Comparison of ENCODE assay signal across 8 cellular contexts in the genomic region with DNA sequence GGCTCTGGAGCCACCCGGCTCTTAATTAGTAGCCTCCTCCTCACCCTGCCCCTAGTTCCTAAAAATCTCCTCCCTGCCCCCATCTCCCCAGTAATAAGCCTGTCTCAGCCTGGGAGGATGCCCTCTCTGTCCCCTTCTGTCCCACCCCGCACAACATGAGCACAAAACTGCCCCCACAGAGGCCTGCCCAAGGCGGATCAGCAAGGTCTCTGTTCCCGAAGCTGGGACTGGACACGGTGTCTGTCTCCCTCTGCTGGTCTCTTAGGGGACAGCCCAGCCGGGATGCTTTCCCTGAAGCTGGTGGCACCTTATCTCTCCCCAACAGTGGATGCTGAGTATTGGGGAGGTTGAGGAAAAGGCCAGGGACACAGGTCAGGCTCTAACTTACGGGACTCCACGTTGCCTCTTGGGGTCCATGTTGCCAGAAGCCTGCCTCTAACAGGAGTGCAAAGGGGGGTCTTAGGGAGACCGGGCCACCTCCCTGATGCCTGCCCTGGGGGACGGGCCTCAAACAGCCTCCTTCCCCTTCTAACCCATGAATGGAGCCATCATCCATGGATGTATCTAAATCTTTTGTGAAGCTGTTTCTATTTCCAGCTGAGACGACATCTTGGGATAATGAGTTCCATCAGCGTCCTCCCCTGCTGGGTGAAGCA. TPM values are rescaled to one million over a fixed set of nuclear protein-coding genes. Genes with fewer than 3 reads are reported as not detected.
DNase-seq lines count a peak whose midpoint lies in the region; ATAC-seq and TF ChIP-seq lines count a peak whose summit lies in the region.

No MANE protein-coding gene starts in this region.

- H3K4me3 ChIP-seq in uterus = no peak overlapping the region

- H3K27me3 ChIP-seq in uterus = no peaks in the 10 kb centered on the region

- TF ChIP-seq CTCF in uterus (IDR thresholded peaks at IDR 0.05) = peak; percentile 97 to 98 (median 98)

- H3K27ac ChIP-seq in uterus = no peak overlapping the region

- peak in 1 of 2 donors; percentile 28 for TF ChIP-seq POLR2A in uterus (IDR thresholded peaks at IDR 0.05)

- DNase-seq in NCI-H187 (lab: John Stamatoyannopoulos, UW) (peak; percentile 26 to 49), NCI-H187 treated with DMSO at 0.1 percent for 48 hours (lab: John Stamatoyannopoulos, UW) (no peak), LoVo (ENCODE audit: low spot score) (peak; percentile 76), glomerular visceral epithelial cell (ENCODE audit: extremely low spot score) (peak; percentile 79), posterior vena cava (ENCODE audit: low spot score) (peak; percentile 95), uterus (peak; percentile 83 to 85)
- peak; percentile 80 for DNase-seq in activated naive CD4-positive, alpha-beta T cell treated with anti-CD3 and anti-CD28 coated beads, Interleukin-2, amount 50 U/mL, for 16 hours

- no peaks in the 10 kb centered on the region for H3K36me3 ChIP-seq in uterus

- intact Hi-C loops in posterior vena cava (cut with DNase I) = loop anchor here (2.0 to 5.0 kb wide), 2 partner anchors 26 to 115 kb away; a partner anchor contains a TSS
- intact Hi-C loops in uterus (cut with DNase I; ENCODE audit: low total_unique reads) = loop anchor here (2.0 to 10.0 kb wide), 2 partner anchors 26 to 118 kb away; a partner anchor contains a TSS

- peak; percentile 79 for ATAC-seq in SK-N-SH treated with all-trans-retinoic acid at 6 μM for 48 hours

- H3K9me3 ChIP-seq in uterus = no peaks in the 10 kb centered on the region

- H3K4me1 ChIP-seq in uterus = no peaks in the 10 kb centered on the region

TF ChIP-seq in SK-N-SH treated with all-trans-retinoic acid at 6 μM for 48 hours, 23 proteins besides CTCF, POLR2A, EP300 and RAD21:
- TF ChIP-seq ZNF70 (CRISPR knock-in tag; IDR thresholded peaks at IDR 0.05) = no peak
- TF ChIP-seq, protein P1, sequence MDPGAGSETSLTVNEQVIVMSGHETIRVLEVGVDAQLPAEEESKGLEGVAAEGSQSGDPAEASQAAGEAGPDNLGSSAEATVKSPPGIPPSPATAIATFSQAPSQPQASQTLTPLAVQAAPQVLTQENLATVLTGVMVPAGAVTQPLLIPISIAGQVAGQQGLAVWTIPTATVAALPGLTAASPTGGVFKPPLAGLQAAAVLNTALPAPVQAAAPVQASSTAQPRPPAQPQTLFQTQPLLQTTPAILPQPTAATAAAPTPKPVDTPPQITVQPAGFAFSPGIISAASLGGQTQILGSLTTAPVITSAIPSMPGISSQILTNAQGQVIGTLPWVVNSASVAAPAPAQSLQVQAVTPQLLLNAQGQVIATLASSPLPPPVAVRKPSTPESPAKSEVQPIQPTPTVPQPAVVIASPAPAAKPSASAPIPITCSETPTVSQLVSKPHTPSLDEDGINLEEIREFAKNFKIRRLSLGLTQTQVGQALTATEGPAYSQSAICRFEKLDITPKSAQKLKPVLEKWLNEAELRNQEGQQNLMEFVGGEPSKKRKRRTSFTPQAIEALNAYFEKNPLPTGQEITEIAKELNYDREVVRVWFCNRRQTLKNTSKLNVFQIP (CRISPR knock-in tag; IDR thresholded peaks at IDR 0.05; ENCODE audit: borderline replicate concordance, low read depth) = no peak
- no peak for TF ChIP-seq ARNTL (CRISPR knock-in tag; IDR thresholded peaks at IDR 0.05; ENCODE audit: borderline replicate concordance, low read depth)
- no peak for TF ChIP-seq TOX (CRISPR knock-in tag; IDR thresholded peaks at IDR 0.05; ENCODE audit: borderline replicate concordance)
- TF ChIP-seq SNAI2 (CRISPR knock-in tag; IDR thresholded peaks at IDR 0.05) = no peak
- TF ChIP-seq TCF4 (CRISPR knock-in tag; IDR thresholded peaks at IDR 0.05; ENCODE audit: borderline replicate concordance) = no peak
- no peak for TF ChIP-seq PPARA (CRISPR knock-in tag; IDR thresholded peaks at IDR 0.05; ENCODE audit: borderline replicate concordance)
- no peak for TF ChIP-seq ZNF8 (CRISPR knock-in tag; IDR thresholded peaks at IDR 0.05)
- TF ChIP-seq, protein P2, sequence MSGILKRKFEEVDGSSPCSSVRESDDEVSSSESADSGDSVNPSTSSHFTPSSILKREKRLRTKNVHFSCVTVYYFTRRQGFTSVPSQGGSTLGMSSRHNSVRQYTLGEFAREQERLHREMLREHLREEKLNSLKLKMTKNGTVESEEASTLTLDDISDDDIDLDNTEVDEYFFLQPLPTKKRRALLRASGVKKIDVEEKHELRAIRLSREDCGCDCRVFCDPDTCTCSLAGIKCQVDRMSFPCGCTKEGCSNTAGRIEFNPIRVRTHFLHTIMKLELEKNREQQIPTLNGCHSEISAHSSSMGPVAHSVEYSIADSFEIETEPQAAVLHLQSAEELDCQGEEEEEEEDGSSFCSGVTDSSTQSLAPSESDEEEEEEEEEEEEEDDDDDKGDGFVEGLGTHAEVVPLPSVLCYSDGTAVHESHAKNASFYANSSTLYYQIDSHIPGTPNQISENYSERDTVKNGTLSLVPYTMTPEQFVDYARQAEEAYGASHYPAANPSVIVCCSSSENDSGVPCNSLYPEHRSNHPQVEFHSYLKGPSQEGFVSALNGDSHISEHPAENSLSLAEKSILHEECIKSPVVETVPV (CRISPR knock-in tag; IDR thresholded peaks at IDR 0.05) = no peak
- TF ChIP-seq, protein P3, sequence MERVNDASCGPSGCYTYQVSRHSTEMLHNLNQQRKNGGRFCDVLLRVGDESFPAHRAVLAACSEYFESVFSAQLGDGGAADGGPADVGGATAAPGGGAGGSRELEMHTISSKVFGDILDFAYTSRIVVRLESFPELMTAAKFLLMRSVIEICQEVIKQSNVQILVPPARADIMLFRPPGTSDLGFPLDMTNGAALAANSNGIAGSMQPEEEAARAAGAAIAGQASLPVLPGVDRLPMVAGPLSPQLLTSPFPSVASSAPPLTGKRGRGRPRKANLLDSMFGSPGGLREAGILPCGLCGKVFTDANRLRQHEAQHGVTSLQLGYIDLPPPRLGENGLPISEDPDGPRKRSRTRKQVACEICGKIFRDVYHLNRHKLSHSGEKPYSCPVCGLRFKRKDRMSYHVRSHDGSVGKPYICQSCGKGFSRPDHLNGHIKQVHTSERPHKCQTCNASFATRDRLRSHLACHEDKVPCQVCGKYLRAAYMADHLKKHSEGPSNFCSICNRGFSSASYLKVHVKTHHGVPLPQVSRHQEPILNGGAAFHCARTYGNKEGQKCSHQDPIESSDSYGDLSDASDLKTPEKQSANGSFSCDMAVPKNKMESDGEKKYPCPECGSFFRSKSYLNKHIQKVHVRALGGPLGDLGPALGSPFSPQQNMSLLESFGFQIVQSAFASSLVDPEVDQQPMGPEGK (CRISPR knock-in tag; IDR thresholded peaks at IDR 0.05; ENCODE audit: borderline replicate concordance) = no peak
- no peak for TF ChIP-seq BACH2 (CRISPR knock-in tag; IDR thresholded peaks at IDR 0.05; ENCODE audit: borderline replicate concordance)
- TF ChIP-seq ZFP3 (CRISPR knock-in tag; IDR thresholded peaks at IDR 0.05) = no peak
- TF ChIP-seq ZC3H10 (CRISPR knock-in tag; IDR thresholded peaks at IDR 0.05) = no peak
- no peak for TF ChIP-seq ZNF565 (CRISPR knock-in tag; conservative IDR thresholded peaks at IDR 0.05; ENCODE audit: low read depth)
- TF ChIP-seq, protein P4, sequence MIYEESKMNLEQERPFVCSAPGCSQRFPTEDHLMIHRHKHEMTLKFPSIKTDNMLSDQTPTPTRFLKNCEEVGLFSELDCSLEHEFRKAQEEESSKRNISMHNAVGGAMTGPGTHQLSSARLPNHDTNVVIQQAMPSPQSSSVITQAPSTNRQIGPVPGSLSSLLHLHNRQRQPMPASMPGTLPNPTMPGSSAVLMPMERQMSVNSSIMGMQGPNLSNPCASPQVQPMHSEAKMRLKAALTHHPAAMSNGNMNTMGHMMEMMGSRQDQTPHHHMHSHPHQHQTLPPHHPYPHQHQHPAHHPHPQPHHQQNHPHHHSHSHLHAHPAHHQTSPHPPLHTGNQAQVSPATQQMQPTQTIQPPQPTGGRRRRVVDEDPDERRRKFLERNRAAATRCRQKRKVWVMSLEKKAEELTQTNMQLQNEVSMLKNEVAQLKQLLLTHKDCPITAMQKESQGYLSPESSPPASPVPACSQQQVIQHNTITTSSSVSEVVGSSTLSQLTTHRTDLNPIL (CRISPR knock-in tag; IDR thresholded peaks at IDR 0.05; ENCODE audit: low read depth) = no peak
- TF ChIP-seq, protein P5, sequence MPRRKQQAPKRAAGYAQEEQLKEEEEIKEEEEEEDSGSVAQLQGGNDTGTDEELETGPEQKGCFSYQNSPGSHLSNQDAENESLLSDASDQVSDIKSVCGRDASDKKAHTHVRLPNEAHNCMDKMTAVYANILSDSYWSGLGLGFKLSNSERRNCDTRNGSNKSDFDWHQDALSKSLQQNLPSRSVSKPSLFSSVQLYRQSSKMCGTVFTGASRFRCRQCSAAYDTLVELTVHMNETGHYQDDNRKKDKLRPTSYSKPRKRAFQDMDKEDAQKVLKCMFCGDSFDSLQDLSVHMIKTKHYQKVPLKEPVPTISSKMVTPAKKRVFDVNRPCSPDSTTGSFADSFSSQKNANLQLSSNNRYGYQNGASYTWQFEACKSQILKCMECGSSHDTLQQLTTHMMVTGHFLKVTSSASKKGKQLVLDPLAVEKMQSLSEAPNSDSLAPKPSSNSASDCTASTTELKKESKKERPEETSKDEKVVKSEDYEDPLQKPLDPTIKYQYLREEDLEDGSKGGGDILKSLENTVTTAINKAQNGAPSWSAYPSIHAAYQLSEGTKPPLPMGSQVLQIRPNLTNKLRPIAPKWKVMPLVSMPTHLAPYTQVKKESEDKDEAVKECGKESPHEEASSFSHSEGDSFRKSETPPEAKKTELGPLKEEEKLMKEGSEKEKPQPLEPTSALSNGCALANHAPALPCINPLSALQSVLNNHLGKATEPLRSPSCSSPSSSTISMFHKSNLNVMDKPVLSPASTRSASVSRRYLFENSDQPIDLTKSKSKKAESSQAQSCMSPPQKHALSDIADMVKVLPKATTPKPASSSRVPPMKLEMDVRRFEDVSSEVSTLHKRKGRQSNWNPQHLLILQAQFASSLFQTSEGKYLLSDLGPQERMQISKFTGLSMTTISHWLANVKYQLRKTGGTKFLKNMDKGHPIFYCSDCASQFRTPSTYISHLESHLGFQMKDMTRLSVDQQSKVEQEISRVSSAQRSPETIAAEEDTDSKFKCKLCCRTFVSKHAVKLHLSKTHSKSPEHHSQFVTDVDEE (CRISPR knock-in tag; IDR thresholded peaks at IDR 0.05) = no peak
- no peak for TF ChIP-seq ESRRG (CRISPR knock-in tag; IDR thresholded peaks at IDR 0.05)

RNA-seq across cellular contexts. Expression of a gene that starts 9.2 kb away (rescaled TPM):
- total RNA-seq in posterior vena cava (10 to 100 TPM; 10.3 to 11.4 TPM), uterus (10 to 100 TPM in 2 of 4 donors, 1 to 10 TPM in 2; 2.6 to 37.3 (median 11.6) TPM)

RNA-seq across cellular contexts. Expression of a gene that starts 9.2 kb away (rescaled TPM):
- 10 to 100 TPM; 10.0 to 15.2 TPM for total RNA-seq in posterior vena cava
- 10 to 100 TPM in 1 of 4 donors, 1 to 10 TPM in 2, under 1 TPM in 1; 0.77 to 19.3 (median 7.4) TPM for total RNA-seq in uterus

RNA-seq across cellular contexts. Expression of a gene that starts 19.0 kb away (rescaled TPM):
- total RNA-seq in posterior vena cava (10 to 100 TPM; 62.1 to 70.6 TPM), uterus (100 to 1,000 TPM in 1 of 4 donors, 10 to 100 TPM in 3; 15.9 to 180 (median 77.1) TPM)

RNA-seq across cellular contexts. Expression of a gene that starts 21.3 kb away (rescaled TPM):
- total RNA-seq in posterior vena cava = 1 to 10 TPM; 2.9 to 3.4 TPM
- total RNA-seq in uterus = 1 to 10 TPM in 2 of 4 donors, not detected in 2; 1.3 to 2.5 TPM

RNA-seq across cellular contexts. Expression of a gene that starts 29.3 kb away (rescaled TPM):
- total RNA-seq in posterior vena cava (10 to 100 TPM; 56.1 to 60.9 TPM), uterus (10 to 100 TPM in 3 of 4 donors, 1 to 10 TPM in 1; 8.7 to 65.6 (median 31.3) TPM)
